Comparison of ENCODE assay signal across 8 cellular contexts in the genomic region with DNA sequence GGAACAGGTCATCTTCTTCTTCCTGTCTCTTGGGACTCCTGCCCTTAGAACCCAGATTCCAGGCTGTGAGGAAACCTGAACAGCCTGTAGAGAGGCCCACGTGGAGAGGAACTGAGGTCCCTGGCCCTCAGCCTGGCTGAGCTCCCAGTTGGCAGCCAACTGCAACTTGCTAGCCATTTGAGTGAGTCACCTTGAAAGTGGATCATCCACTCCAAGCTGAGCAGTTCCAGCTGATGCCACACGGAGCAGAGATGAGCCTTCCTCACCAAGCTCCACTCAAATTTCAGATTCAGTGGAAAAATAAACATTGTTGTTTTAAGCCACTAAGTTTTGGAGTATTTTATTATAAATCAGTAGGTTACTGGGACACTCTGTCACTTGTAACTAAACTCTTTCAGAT.
DNase-seq lines count a peak whose midpoint lies in the region; ATAC-seq, FAIRE-seq and TF ChIP-seq lines count a peak whose summit lies in the region.

No MANE protein-coding gene starts in this region.

- no peak overlapping the region for H3K9ac ChIP-seq in endothelial cell of umbilical vein (replicated peaks; ENCODE audit: extremely low read depth, insufficient read depth, low read length)
- H3K9ac ChIP-seq in neural progenitor cell, result no peak overlapping the region

- H2AFZ ChIP-seq in endothelial cell of umbilical vein (ENCODE audit: low read depth, low read length) (no peak overlapping the region), neural progenitor cell (replicated peaks) (no peak overlapping the region)

- intact Hi-C loops in endothelial cell of umbilical vein (cut with micrococcal nuclease), result loop anchor here (1.0 kb wide), 1 partner anchor 307 kb away; no protein-coding TSS in a partner anchor

- no peaks in the 10 kb centered on the region for H3K36me3 ChIP-seq in endothelial cell of umbilical vein (ENCODE audit: control insufficient read depth in 2 of 2, extremely low read depth in 1 of 2, insufficient read depth in 2 of 2, low read length in 2 of 2)
- H3K36me3 ChIP-seq in neural progenitor cell, result no peaks in the 10 kb centered on the region

- H3K4me3 ChIP-seq in endothelial cell of umbilical vein (replicated peaks in 1 of 3; ENCODE audit: insufficient read depth in 1 of 3, low read depth in 1 of 3, low read length in 3 of 3) (no peak overlapping the region), neural progenitor cell (no peak overlapping the region)

- peak; percentile 29 to 48 for TF ChIP-seq CTCF in endothelial cell of umbilical vein (IDR thresholded peaks at IDR 0.05; ENCODE audit: extremely low read depth in 1 of 2, insufficient read depth in 1 of 2, low read depth in 1 of 2, low read length in 2 of 2)
- TF ChIP-seq CTCF in neural progenitor cell (IDR thresholded peaks at IDR 0.05), result peak; percentile 37

- H3K27ac ChIP-seq in endothelial cell of umbilical vein (ENCODE audit: insufficient read depth, low read depth, low read length) (no peak overlapping the region), neural progenitor cell (no peak overlapping the region)

- peak; percentile 35 for DNase-seq in H54 (ENCODE audit: insufficient read length, low spot score)
- peak; percentile 82 for DNase-seq in NCI-H446 treated with DMSO at 0.1 percent for 48 hours (lab: John Stamatoyannopoulos, UW)
- DNase-seq in endothelial cell of umbilical vein (ENCODE audit: low read depth, low spot score), result peak; percentile 88
- no peak for DNase-seq in neural progenitor cell (ENCODE audit: low spot score)
- DNase-seq in NOMO-1 treated with dmso at 0.1 percent for 144 hours (lab: John Stamatoyannopoulos, UW; ENCODE audit: unreplicated experiment), result no peak

- no peak for ATAC-seq in GM19351 (IDR thresholded peaks at IDR 0.05; ENCODE audit: unreplicated experiment)
- no peak for ATAC-seq in HG03139 (IDR thresholded peaks at IDR 0.05; ENCODE audit: unreplicated experiment)
- ATAC-seq in GM21786 (IDR thresholded peaks at IDR 0.05; ENCODE audit: unreplicated experiment), result no peak

- POLR2A ChIA-PET in endothelial cell of umbilical vein (lab: Charles Lee), result no interaction called here

- H3K79me2 ChIP-seq in endothelial cell of umbilical vein (ENCODE audit: control insufficient read depth, insufficient read depth, low read length), result no peaks in the 10 kb centered on the region
- H3K79me2 ChIP-seq in neural progenitor cell (ENCODE audit: low read depth), result no peaks in the 10 kb centered on the region

- FAIRE-seq in H54 (lab: Jason Lieb, UNC) (no peak), endothelial cell of umbilical vein (lab: Jason Lieb, UNC) (peak; percentile 99)

- H3K27me3 ChIP-seq in endothelial cell of umbilical vein (ENCODE audit: control insufficient read depth in 2 of 2, insufficient read depth in 2 of 2, low read length in 2 of 2), result no peaks in the 10 kb centered on the region
- H3K27me3 ChIP-seq in neural progenitor cell, result no peaks in the 10 kb centered on the region

- H3K9me3 ChIP-seq in endothelial cell of umbilical vein (replicated peaks; ENCODE audit: control insufficient read depth, insufficient read depth, low read length) (no peaks in the 10 kb centered on the region), neural progenitor cell (ENCODE audit: low read depth) (no peaks in the 10 kb centered on the region)

- H3F3A ChIP-seq in neural progenitor cell (ENCODE audit: low read depth), result no peaks in the 10 kb centered on the region

- TF ChIP-seq POLR2A in H54 (IDR thresholded peaks at IDR 0.05; ENCODE audit: low read depth, low read length) (no peak), endothelial cell of umbilical vein (IDR thresholded peaks at IDR 0.05; ENCODE audit: low read depth, low read length) (no peak)

- peaks cover 9% of the 10 kb centered on the region for H3K9me3 Mint-ChIP-seq in neural progenitor cell

- no peaks in the 10 kb centered on the region for H3K36me3 Mint-ChIP-seq in neural progenitor cell

- no TSS peak for BruUV-seq in endothelial cell of umbilical vein (replicated peaks; lab: Mats Ljungman, UMichigan)

- H3K4me2 ChIP-seq in endothelial cell of umbilical vein (ENCODE audit: insufficient read depth, low read length) (no peak overlapping the region), neural progenitor cell (no peak overlapping the region)

- peaks cover 2% of the 10 kb centered on the region for H3K27me3 Mint-ChIP-seq in neural progenitor cell (ENCODE audit: insufficient read depth, low read depth)

- no peak overlapping the region for H3K27ac Mint-ChIP-seq in neural progenitor cell

- H3K4me3 Mint-ChIP-seq in neural progenitor cell, result no peak overlapping the region

- no peaks in the 10 kb centered on the region for H3K9me1 ChIP-seq in endothelial cell of umbilical vein (replicated peaks; ENCODE audit: control insufficient read depth, extremely low read depth, insufficient read depth, low read length)

- CTCF ChIA-PET in endothelial cell of umbilical vein (lab: Charles Lee), result interaction anchor here (0.6 to 1.5 kb wide), 16 partner anchors 9 to 558 kb away, joined by 3 to 7 read pairs (median 3); no protein-coding TSS in a partner anchor

- H4K20me1 ChIP-seq in endothelial cell of umbilical vein (replicated peaks; ENCODE audit: control insufficient read depth, extremely low read depth, insufficient read depth, low read length), result no peaks in the 10 kb centered on the region
- no peaks in the 10 kb centered on the region for H4K20me1 ChIP-seq in neural progenitor cell (ENCODE audit: low read depth)

- dilution Hi-C loops in endothelial cell of umbilical vein (cut with MboI; ENCODE audit: extremely low pct_ligation_motif_present, low sequenced_read_pairs), result no loop called here

- H3K4me1 ChIP-seq in endothelial cell of umbilical vein (ENCODE audit: control insufficient read depth, extremely low read depth, insufficient read depth, low read length) (no peaks in the 10 kb centered on the region), neural progenitor cell (no peaks in the 10 kb centered on the region)

- no peaks in the 10 kb centered on the region for H3K4me1 Mint-ChIP-seq in neural progenitor cell

TF ChIP-seq in endothelial cell of umbilical vein, 7 proteins besides CTCF, POLR2A, EP300 and RAD21:
- TF ChIP-seq JUN (IDR thresholded peaks at IDR 0.05; ENCODE audit: borderline replicate concordance, insufficient read depth, insufficient read length, low read depth) (peak; percentile 49), MYC (IDR thresholded peaks at IDR 0.05; ENCODE audit: low read depth, low read length) (peak; percentile 57), GATA2 (IDR thresholded peaks at IDR 0.05; ENCODE audit: insufficient read depth, insufficient read length, low read depth, low read length) (no peak), POLR2AphosphoS5 (IDR thresholded peaks at IDR 0.05; ENCODE audit: insufficient read depth, low read depth, low read length) (peak; percentile 49), EZH2 (IDR thresholded peaks at IDR 0.05; ENCODE audit: borderline replicate concordance, low read depth, low read length, severe bottlenecking) (no peak), FOS (IDR thresholded peaks at IDR 0.05; ENCODE audit: borderline replicate concordance, insufficient read depth, low read length) (peak; percentile 74)
- TF ChIP-seq, protein P1, sequence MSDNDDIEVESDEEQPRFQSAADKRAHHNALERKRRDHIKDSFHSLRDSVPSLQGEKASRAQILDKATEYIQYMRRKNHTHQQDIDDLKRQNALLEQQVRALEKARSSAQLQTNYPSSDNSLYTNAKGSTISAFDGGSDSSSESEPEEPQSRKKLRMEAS (IDR thresholded peaks at IDR 0.05; ENCODE audit: insufficient read depth, insufficient read length), result no peak

Comparison
In these comparisons a context has a peak if more than half of its experiments do, and no peak if none do; other contexts are left out.
1. DNase-seq: peak in H54 (single experiment), NCI-H446 treated with DMSO at 0.1 percent for 48 hours (single experiment) and endothelial cell of umbilical vein (single experiment); none in neural progenitor cell (single experiment) and NOMO-1 treated with dmso at 0.1 percent for 144 hours (single experiment).